20 cellular contexts compared by ENCODE assay signal in genomic region chr1:87077959-87078673, GRCh38.
DNase-seq lines count a peak whose midpoint lies in the region; ATAC-seq and TF ChIP-seq lines count a peak whose summit lies in the region.
"Had no signal": no experiment of that assay in that cellular context is flagged by ENCODE, and none has a peak within 500 bp of the region (broad histone marks: within the 10 kb centered on the region; RNA-seq: fewer than 3 reads in every experiment).

No MANE protein-coding gene starts in this region.

- no peak overlapping the region for H2BK120ac ChIP-seq in trophoblast cell (ENCODE audit: insufficient read depth, low read length, poor library complexity)

- H3K4me2 ChIP-seq in trophoblast cell (ENCODE audit: low read length), result no peak overlapping the region

- H3K4me1 ChIP-seq in trophoblast cell (ENCODE audit: control insufficient read depth in 1 of 2, insufficient read depth in 2 of 2, low read length in 2 of 2), result no peaks in the 10 kb centered on the region
- H3K4me1 ChIP-seq in CD8-positive, alpha-beta T cell (ENCODE audit: insufficient read depth, low read length), result no peaks in the 10 kb centered on the region
- H3K4me1 ChIP-seq: upper lobe of left lung had no signal

- H3K79me2 ChIP-seq in trophoblast cell (ENCODE audit: control insufficient read depth, insufficient read depth, low read length, poor library complexity), result no peaks in the 10 kb centered on the region

- intact Hi-C loops in CD8-positive, alpha-beta T cell (cut with DNase I, micrococcal nuclease), result no loop called here

- H3K18ac ChIP-seq in trophoblast cell (ENCODE audit: low read length), result no peak overlapping the region

- no peak overlapping the region for H3K27ac Mint-ChIP-seq in CD8-positive, alpha-beta T cell
- H3K27ac Mint-ChIP-seq: brain had no signal

- H3K9ac ChIP-seq in trophoblast cell (ENCODE audit: low read length), result no peak overlapping the region

- H3K4me3 ChIP-seq in trophoblast cell (ENCODE audit: low read depth, low read length), result no peak overlapping the region
- H3K4me3 ChIP-seq in CD8-positive, alpha-beta T cell (ENCODE audit: low read depth, low read length), result no peak overlapping the region
- H3K4me3 ChIP-seq: mucosa of descending colon, sigmoid colon, upper lobe of left lung had no signal

- H2BK12ac ChIP-seq in trophoblast cell (ENCODE audit: low read length), result no peak overlapping the region

- no peaks in the 10 kb centered on the region for H3K9me3 Mint-ChIP-seq in activated T-cell treated with anti-CD3 and anti-CD28 coated beads, Interleukin-2, amount 50 U/mL, for 4 hours
- H3K9me3 Mint-ChIP-seq in CD8-positive, alpha-beta T cell, result no peaks in the 10 kb centered on the region
- H3K9me3 Mint-ChIP-seq: brain had no signal

- no peaks in the 10 kb centered on the region for H3K36me3 ChIP-seq in trophoblast cell (ENCODE audit: control insufficient read depth in 1 of 2, insufficient read depth in 2 of 2, low read length in 2 of 2)
- no peaks in the 10 kb centered on the region for H3K36me3 ChIP-seq in CD8-positive, alpha-beta T cell (ENCODE audit: insufficient read depth, low read length)
- H3K36me3 ChIP-seq: sigmoid colon, upper lobe of left lung had no signal

- H3K9me3 ChIP-seq in trophoblast cell (ENCODE audit: insufficient read depth, low read depth, low read length), result no peaks in the 10 kb centered on the region
- H3K9me3 ChIP-seq in CD8-positive, alpha-beta T cell (ENCODE audit: low read length), result no peaks in the 10 kb centered on the region
- H3K9me3 ChIP-seq: mucosa of descending colon, sigmoid colon, upper lobe of left lung had no signal

- peak; percentile 37 to 41 for ATAC-seq in activated T-cell treated with anti-CD3 and anti-CD28 coated beads, Interleukin-2, amount 50 U/mL, for 4 hours
- ATAC-seq in GM21529 (IDR thresholded peaks at IDR 0.05; ENCODE audit: unreplicated experiment) (peak; percentile 58), HG03342 (IDR thresholded peaks at IDR 0.05; ENCODE audit: unreplicated experiment) (peak; percentile 46)
- no peak for ATAC-seq in CD8-positive, alpha-beta T cell
- ATAC-seq: HepG2, mucosa of descending colon had no signal

- DNase-seq in activated T-cell treated with anti-CD3 and anti-CD28 coated beads, Interleukin-2, amount 50 U/mL, for 4 hours, result no peak
- no peak for DNase-seq in activated T-cell treated with anti-CD3 and anti-CD28 coated beads for 4 hours
- DNase-seq in trophoblast cell, result peak; percentile 50 to 83
- DNase-seq in mesenteric fat pad (ENCODE audit: low spot score), result no peak
- no peak for DNase-seq in CD8-positive, alpha-beta T cell
- DNase-seq in HUDEP-2 (lab: John Stamatoyannopoulos, UW; ENCODE audit: unreplicated experiment in 76 of 76), result no peak
- DNase-seq: activated effector memory CD4-positive, alpha-beta T cell treated with Interleukin-2 at 50 U/mL for 16 hours; MM.1S; mucosa of descending colon; NCI-H2107; occipital lobe; SHP77; sigmoid colon; stimulated activated CD4-positive, alpha-beta T cell treated with anti-CD3 and anti-CD28 coated beads, Interleukin-4, amount 100 ng/mL, for 4 hours; T-helper 9 cell had no signal

- H4K91ac ChIP-seq in trophoblast cell (ENCODE audit: low read depth, low read length), result no peak overlapping the region

- no peaks in the 10 kb centered on the region for H3K79me1 ChIP-seq in trophoblast cell (ENCODE audit: low read length)

- no peaks in the 10 kb centered on the region for H3K27me3 ChIP-seq in trophoblast cell (ENCODE audit: insufficient read depth, low read length)
- H3K27me3 ChIP-seq in CD8-positive, alpha-beta T cell (ENCODE audit: insufficient read depth, low read length), result no peaks in the 10 kb centered on the region
- H3K27me3 ChIP-seq: sigmoid colon, upper lobe of left lung had no signal

- no peak overlapping the region for H2AK5ac ChIP-seq in trophoblast cell (ENCODE audit: low read length)

- H3K27ac ChIP-seq in trophoblast cell (ENCODE audit: low read depth, low read length), result no peak overlapping the region
- no peak overlapping the region for H3K27ac ChIP-seq in CD8-positive, alpha-beta T cell (ENCODE audit: low read depth, low read length)
- H3K27ac ChIP-seq: sigmoid colon, upper lobe of left lung had no signal

- no peak overlapping the region for H2AFZ ChIP-seq in trophoblast cell (ENCODE audit: insufficient read depth, low read length, poor library complexity)

- POLR2A ChIA-PET in CD8-positive, alpha-beta T cell (lab: Charles Lee), result no interaction called here

- CTCF ChIA-PET in CD8-positive, alpha-beta T cell (lab: Charles Lee), result interaction anchor here (0.7 kb wide), 1 partner anchor 245 kb away, joined by 3 read pairs; no protein-coding TSS in a partner anchor

- H3K14ac ChIP-seq in trophoblast cell (ENCODE audit: low read length), result no peak overlapping the region

- no peak for TF ChIP-seq CTCF in CD8-positive, alpha-beta T cell (IDR thresholded peaks at IDR 0.05)

- H3K36me3 Mint-ChIP-seq in activated T-cell treated with anti-CD3 and anti-CD28 coated beads, Interleukin-2, amount 50 U/mL, for 4 hours (ENCODE audit: insufficient read depth), result peaks cover 6% of the 10 kb centered on the region
- peaks cover 17% of the 10 kb centered on the region for H3K36me3 Mint-ChIP-seq in CD8-positive, alpha-beta T cell

- no peak overlapping the region for H4K8ac ChIP-seq in trophoblast cell (ENCODE audit: low read depth, low read length)

- H3K4me1 Mint-ChIP-seq in activated T-cell treated with anti-CD3 and anti-CD28 coated beads, Interleukin-2, amount 50 U/mL, for 4 hours (ENCODE audit: low read depth), result peaks cover 5% of the 10 kb centered on the region
- H3K4me1 Mint-ChIP-seq in CD8-positive, alpha-beta T cell (ENCODE audit: low read depth), result no peaks in the 10 kb centered on the region
- H3K4me1 Mint-ChIP-seq: brain had no signal

- H4K12ac ChIP-seq in trophoblast cell (ENCODE audit: low read depth, low read length), result no peak overlapping the region

- no peak overlapping the region for H2BK5ac ChIP-seq in trophoblast cell (ENCODE audit: low read depth, low read length, poor library complexity)

- WGBS in trophoblast cell (ENCODE audit: extremely low coverage, insufficient coverage, insufficient read length), result no CpG with 5 or more reads among the region's 2 CpGs

- no peaks in the 10 kb centered on the region for H3K27me3 Mint-ChIP-seq in activated T-cell treated with anti-CD3 and anti-CD28 coated beads, Interleukin-2, amount 50 U/mL, for 4 hours (ENCODE audit: low read depth)
- H3K27me3 Mint-ChIP-seq in CD8-positive, alpha-beta T cell (ENCODE audit: low read depth), result no peaks in the 10 kb centered on the region
- H3K27me3 Mint-ChIP-seq: brain had no signal

- H3K4ac ChIP-seq in trophoblast cell (ENCODE audit: low read depth, low read length), result no peak overlapping the region

- H3K23ac ChIP-seq in trophoblast cell (ENCODE audit: low read length), result no peak overlapping the region

- H3K4me3 Mint-ChIP-seq in activated T-cell treated with anti-CD3 and anti-CD28 coated beads, Interleukin-2, amount 50 U/mL, for 4 hours, result no peak overlapping the region
- H3K4me3 Mint-ChIP-seq in CD8-positive, alpha-beta T cell, result no peak overlapping the region
- H3K4me3 Mint-ChIP-seq: brain had no signal

Comparison
In these comparisons a context has a peak if more than half of its experiments do, and no peak if none do; other contexts are left out.
1. DNase-seq: peak in trophoblast cell (2 of 2); none in activated T-cell treated with anti-CD3 and anti-CD28 coated beads, Interleukin-2, amount 50 U/mL, for 4 hours (single experiment), activated T-cell treated with anti-CD3 and anti-CD28 coated beads for 4 hours (single experiment), mesenteric fat pad (single experiment), CD8-positive, alpha-beta T cell (0 of 7) and HUDEP-2 (0 of 76).